Comparison of ENCODE assay signal across 20 cellular contexts in the genomic region with DNA sequence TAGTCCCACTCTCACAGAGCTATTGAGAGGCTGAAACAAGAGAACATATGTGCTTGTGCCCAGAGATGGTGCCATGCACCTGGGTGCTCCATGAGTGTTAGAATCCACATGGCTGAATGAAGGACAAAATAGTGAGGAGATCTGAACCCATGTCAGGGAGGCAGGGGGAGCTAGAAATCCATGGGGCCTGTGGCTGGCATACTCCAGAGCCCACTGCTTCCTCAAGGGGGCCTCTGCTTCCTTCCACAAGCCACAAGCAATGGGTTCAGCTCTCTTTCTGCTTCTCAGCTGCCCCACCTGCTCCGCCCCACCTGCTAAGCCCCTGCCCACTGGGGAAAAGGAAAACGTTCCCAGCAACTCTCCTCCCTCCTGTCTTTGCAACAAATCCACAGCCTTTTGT.
"Had no signal": no experiment of that assay in that cellular context is flagged by ENCODE, and none has a peak within 500 bp of the region (broad histone marks: within the 10 kb centered on the region; RNA-seq: fewer than 3 reads in every experiment).

No MANE protein-coding gene starts in this region.

- H3K27ac ChIP-seq: gastrocnemius medialis, left lung, neutrophil, ovary, prostate gland, right atrium auricular region, thoracic aorta, vagina, WERI-Rb-1 had no signal

- H3K4me1 ChIP-seq: gastrocnemius medialis, left lung, prostate gland, right atrium auricular region, vagina had no signal

- H3K27me3 Mint-ChIP-seq: central memory CD8-positive, alpha-beta T cell; naive thymus-derived CD8-positive, alpha-beta T cell; type B pancreatic cell had no signal

- DNase-seq: activated gamma-delta T cell treated with Interleukin-2 at 50 U/mL for 16 hours; activated T-cell treated with anti-CD3 and anti-CD28 coated beads, Interleukin-2, amount 50 U/mL, for 1 hour; effector memory CD4-positive, alpha-beta T cell; gastrocnemius medialis; left lung; naive thymus-derived CD8-positive, alpha-beta T cell; ovary; stimulated activated CD4-positive, alpha-beta T cell treated with anti-CD3 and anti-CD28 coated beads, Interleukin-4, amount 100 ng/mL, for 24 hours; stimulated activated naive CD4-positive, alpha-beta T cell treated with Interleukin-2 at 50 U/mL for 16 hours; WERI-Rb-1 had no signal

- H3K27me3 ChIP-seq: left lung, neutrophil, ovary, right atrium auricular region, vagina had no signal

- ATAC-seq: activated naive CD4-positive, alpha-beta T cell treated with anti-CD3 and anti-CD28 coated beads, Interleukin-2, amount 50 U/mL, for 72 hours; esophagus mucosa; gastrocnemius medialis; left lung; naive thymus-derived CD8-positive, alpha-beta T cell had no signal

- H3K4me3 ChIP-seq: gastrocnemius medialis, left lung, lung, ovary, prostate gland, right atrium auricular region, thoracic aorta, vagina had no signal

- H3K4me1 Mint-ChIP-seq: central memory CD8-positive, alpha-beta T cell; naive thymus-derived CD8-positive, alpha-beta T cell had no signal

- H3K27ac Mint-ChIP-seq: activated naive CD4-positive, alpha-beta T cell treated with anti-CD3 and anti-CD28 coated beads, Interleukin-2, amount 50 U/mL, for 72 hours; naive thymus-derived CD8-positive, alpha-beta T cell; type B pancreatic cell had no signal

- H3K36me3 Mint-ChIP-seq: activated naive CD4-positive, alpha-beta T cell treated with anti-CD3 and anti-CD28 coated beads, Interleukin-2, amount 50 U/mL, for 72 hours; naive thymus-derived CD8-positive, alpha-beta T cell; type B pancreatic cell had no signal

- H3K36me3 ChIP-seq: gastrocnemius medialis, left lung, neutrophil, ovary, prostate gland, right atrium auricular region, thoracic aorta, vagina, WERI-Rb-1 had no signal

- H3K4me3 Mint-ChIP-seq: central memory CD8-positive, alpha-beta T cell; naive thymus-derived CD8-positive, alpha-beta T cell; type B pancreatic cell had no signal

- H3K9me3 ChIP-seq: gastrocnemius medialis, left lung, neutrophil, ovary, prostate gland, right atrium auricular region, thoracic aorta, vagina had no signal

- H3K9me3 Mint-ChIP-seq: activated naive CD4-positive, alpha-beta T cell treated with anti-CD3 and anti-CD28 coated beads, Interleukin-2, amount 50 U/mL, for 72 hours; central memory CD8-positive, alpha-beta T cell; naive thymus-derived CD8-positive, alpha-beta T cell; type B pancreatic cell had no signal
